8 cellular contexts compared by ENCODE assay signal in genomic region chr17:2049333-2050245, GRCh38. TPM values are rescaled to one million over a fixed set of nuclear protein-coding genes. Genes with fewer than 3 reads are reported as not detected.
DNase-seq lines count a peak whose midpoint lies in the region; ATAC-seq and TF ChIP-seq lines count a peak whose summit lies in the region.

No MANE protein-coding gene starts in this region.

- no peaks in the 10 kb centered on the region for H3K36me3 Mint-ChIP-seq in activated naive CD8-positive, alpha-beta T cell
- no peaks in the 10 kb centered on the region for H3K36me3 Mint-ChIP-seq in type B pancreatic cell

- H3K4me3 Mint-ChIP-seq in activated naive CD8-positive, alpha-beta T cell: peak overlapping the region; percentile 82
- peak overlapping the region; percentile 87 for H3K4me3 Mint-ChIP-seq in type B pancreatic cell

- H3K36me3 ChIP-seq in SK-N-SH (replicated peaks in 1 of 2; ENCODE audit: control insufficient read depth in 1 of 2, insufficient read depth in 2 of 2, low read length in 1 of 2) (peaks cover 0 to 9% of the 10 kb centered on the region in 2 experiments), cardiac muscle cell (no peaks in the 10 kb centered on the region), trophoblast cell (ENCODE audit: control insufficient read depth in 1 of 2, insufficient read depth in 2 of 2, low read length in 2 of 2) (no peaks in the 10 kb centered on the region)

- no peak overlapping the region for H2BK5ac ChIP-seq in trophoblast cell (ENCODE audit: low read depth, low read length, poor library complexity)

- no peak overlapping the region for H2AK5ac ChIP-seq in trophoblast cell (ENCODE audit: low read length)

- no peak overlapping the region for H3K4ac ChIP-seq in trophoblast cell (ENCODE audit: low read depth, low read length)

- POLR2A ChIA-PET in SK-N-SH (lab: Yijun Ruan, JAX): interaction anchor here (0.9 kb wide), 1 partner anchor 8 kb away, joined by 3 read pairs; the partner anchor contains the start of gene OVCA2

- peaks cover 26% of the 10 kb centered on the region for H3K4me1 Mint-ChIP-seq in activated naive CD8-positive, alpha-beta T cell (ENCODE audit: low read depth)
- peaks cover 15% of the 10 kb centered on the region for H3K4me1 Mint-ChIP-seq in type B pancreatic cell (ENCODE audit: unreplicated experiment)

- H3K4me1 ChIP-seq in SK-N-SH (ENCODE audit: control insufficient read depth in 1 of 2, insufficient read depth in 2 of 2, low read depth in 1 of 2, low read length in 1 of 2) (peaks cover 4 to 15% of the 10 kb centered on the region in 2 experiments; a peak in 2 of 4 replicates), cardiac muscle cell (ENCODE audit: low read depth) (peaks cover 8% of the 10 kb centered on the region), trophoblast cell (ENCODE audit: control insufficient read depth in 1 of 2, insufficient read depth in 2 of 2, low read length in 2 of 2) (peaks cover 9 to 22% of the 10 kb centered on the region in 2 experiments)

- TF ChIP-seq RAD21 in SK-N-SH (IDR thresholded peaks at IDR 0.05; ENCODE audit: low read length): no peak

- TF ChIP-seq CTCF in SK-N-SH (IDR thresholded peaks at IDR 0.05): no peak
- no peak for TF ChIP-seq CTCF in cardiac muscle cell (IDR thresholded peaks at IDR 0.05; ENCODE audit: low read depth, low read length)
- no peak for TF ChIP-seq CTCF in type B pancreatic cell (conservative IDR thresholded peaks at IDR 0.05)

- no peak overlapping the region for H3K18ac ChIP-seq in trophoblast cell (ENCODE audit: low read length)

- H3K27ac Mint-ChIP-seq in activated naive CD8-positive, alpha-beta T cell: peak overlapping the region; percentile 28
- H3K27ac Mint-ChIP-seq in type B pancreatic cell: peak overlapping the region; percentile 85

- H3K9me3 Mint-ChIP-seq in activated naive CD8-positive, alpha-beta T cell (ENCODE audit: low read depth): no peaks in the 10 kb centered on the region
- H3K9me3 Mint-ChIP-seq in type B pancreatic cell: no peaks in the 10 kb centered on the region

- H3K9me3 ChIP-seq in SK-N-SH (no peaks in the 10 kb centered on the region), cardiac muscle cell (ENCODE audit: low read depth) (no peaks in the 10 kb centered on the region), trophoblast cell (ENCODE audit: insufficient read depth, low read depth, low read length) (no peaks in the 10 kb centered on the region)

- H4K12ac ChIP-seq in trophoblast cell (ENCODE audit: low read depth, low read length): no peak overlapping the region

- H3K23ac ChIP-seq in trophoblast cell (ENCODE audit: low read length): no peak overlapping the region

- no peaks in the 10 kb centered on the region for H3K79me1 ChIP-seq in trophoblast cell (ENCODE audit: low read length)

- H3K27me3 Mint-ChIP-seq in activated naive CD8-positive, alpha-beta T cell: no peaks in the 10 kb centered on the region
- H3K27me3 Mint-ChIP-seq in type B pancreatic cell: peaks cover 37% of the 10 kb centered on the region

- no peak overlapping the region for H3K14ac ChIP-seq in trophoblast cell (ENCODE audit: low read length)

- peaks cover 5% of the 10 kb centered on the region; the same call in 1 of the 2 replicates for H4K20me1 ChIP-seq in SK-N-SH (ENCODE audit: insufficient read depth)

- no peak overlapping the region for H2BK120ac ChIP-seq in trophoblast cell (ENCODE audit: insufficient read depth, low read length, poor library complexity)

- H3K4me2 ChIP-seq in SK-N-SH (peak overlapping the region; percentile 89), trophoblast cell (ENCODE audit: low read length) (peak overlapping the region; percentile 99)

- H3K27ac ChIP-seq in SK-N-SH (ENCODE audit: low read depth in 2 of 2, low read length in 1 of 2) (peak overlapping the region; percentile 60 to 72), cardiac muscle cell (no peak overlapping the region), trophoblast cell (ENCODE audit: low read depth, low read length) (no peak overlapping the region)

- peaks cover 12% of the 10 kb centered on the region for H3K79me2 ChIP-seq in SK-N-SH (ENCODE audit: insufficient read depth)
- H3K79me2 ChIP-seq in trophoblast cell (ENCODE audit: control insufficient read depth, insufficient read depth, low read length, poor library complexity): no peaks in the 10 kb centered on the region

- no peaks in the 10 kb centered on the region for H3K27me3 ChIP-seq in SK-N-SH (ENCODE audit: insufficient read depth)
- H3K27me3 ChIP-seq in cardiac muscle cell: peaks cover 57% of the 10 kb centered on the region
- H3K27me3 ChIP-seq in trophoblast cell (ENCODE audit: insufficient read depth, low read length): peaks cover 30% of the 10 kb centered on the region

- peaks cover 19% of the 10 kb centered on the region for H3F3A ChIP-seq in SK-N-SH (replicated peaks; ENCODE audit: insufficient read depth)

- H2AFZ ChIP-seq in SK-N-SH (ENCODE audit: low read depth) (peak overlapping the region; percentile 7; the same call in 1 of the 2 replicates), trophoblast cell (ENCODE audit: insufficient read depth, low read length, poor library complexity) (no peak overlapping the region)

- CTCF ChIA-PET in SK-N-SH (lab: Yijun Ruan, JAX): interaction anchor here (2.3 to 4.2 kb wide), 4 partner anchors 89 to 196 kb away, joined by 8 to 50 read pairs (median 26); no protein-coding TSS in a partner anchor

- DNase-seq in CD1c-positive myeloid dendritic cell (ENCODE audit: extremely low spot score) (peak; percentile 94), HT-29 (ENCODE audit: low spot score) (peak; percentile 39), SK-N-SH (peak; percentile 95), cardiac muscle cell (ENCODE audit: low read depth in 1 of 2, low spot score in 1 of 2) (peak; percentile 90 to 93), trophoblast cell (peak; percentile 59 to 86), type B pancreatic cell (ENCODE audit: extremely low spot score, unreplicated experiment) (peak; percentile 88)

- ATAC-seq in GM19397 (IDR thresholded peaks at IDR 0.05; ENCODE audit: unreplicated experiment): peak; percentile 46

- H2BK12ac ChIP-seq in trophoblast cell (ENCODE audit: low read length): no peak overlapping the region

- H3K9ac ChIP-seq in SK-N-SH (peak overlapping the region; percentile 78), trophoblast cell (ENCODE audit: low read length) (no peak overlapping the region)

- WGBS in SK-N-SH (ENCODE audit: low lambda C conversion rate): 9% methylated on average over 22 of the region's 95 CpGs
- no CpG with 5 or more reads among the region's 95 CpGs for WGBS in trophoblast cell (ENCODE audit: extremely low coverage, insufficient coverage, insufficient read length)

- no peak for TF ChIP-seq EP300 in SK-N-SH (IDR thresholded peaks at IDR 0.05; ENCODE audit: borderline replicate concordance in 1 of 2, low read depth in 1 of 2, low read length in 1 of 2)

- H4K8ac ChIP-seq in trophoblast cell (ENCODE audit: low read depth, low read length): no peak overlapping the region

- H3K4me3 ChIP-seq in SK-N-SH (ENCODE audit: low read depth in 2 of 2, low read length in 1 of 2): peak overlapping the region; percentile 75 to 80
- peak overlapping the region; percentile 93 for H3K4me3 ChIP-seq in cardiac muscle cell
- H3K4me3 ChIP-seq in trophoblast cell (ENCODE audit: low read depth, low read length): peak overlapping the region; percentile 80

- no peak overlapping the region for H4K91ac ChIP-seq in trophoblast cell (ENCODE audit: low read depth, low read length)

- H3K9me2 ChIP-seq in SK-N-SH: no peaks in the 10 kb centered on the region

TF ChIP-seq in SK-N-SH, 30 proteins besides CTCF, POLR2A, EP300 and RAD21 (continues in another document):
- TF ChIP-seq SIN3A (IDR thresholded peaks at IDR 0.05; ENCODE audit: borderline replicate concordance, low read depth, low read length): peak; percentile 49; the same call in 1 of the 2 replicates

RNA-seq across cellular contexts. Expression of gene HIC1, which starts 5.3 kb away (rescaled TPM):
- 0.31 and 0.55 TPM in 2 replicates for total RNA-seq in HT-29 (2014; rRNA removed; shearing (Covaris generic))
- polyA plus RNA-seq in SK-N-SH (2012; rRNA removed) (3.8 and 6.4 TPM in 2 replicates), cardiac muscle cell (0.88 and 2.7 TPM in 2 replicates)
- 2.1 and 3.1 TPM in 2 replicates for polyA plus RNA-seq in SK-N-SH (2012; cell fraction: cytosol; rRNA removed)
- 13.7 and 15.5 TPM in 2 replicates for polyA plus RNA-seq in SK-N-SH (2012; cell fraction: nucleus; rRNA removed)
- total RNA-seq in cardiac muscle cell (2.6 and 3.7 TPM in 2 replicates), type B pancreatic cell (ENCODE audit: low replicate concordance) (3.4 and 21.6 TPM in 2 replicates)
- polyA plus RNA-seq in trophoblast cell (2013): 1.4 and 1.7 TPM in 2 replicates

RNA-seq across cellular contexts. Expression of gene OVCA2, which starts 7.8 kb away (rescaled TPM):
- total RNA-seq in HT-29 (2014; rRNA removed; shearing (Covaris generic)): 54.1 and 56.8 TPM in 2 replicates
- 58.1 and 59.2 TPM in 2 replicates for polyA plus RNA-seq in SK-N-SH (2012; rRNA removed)
- polyA plus RNA-seq in SK-N-SH (2012; cell fraction: cytosol; rRNA removed): 39.2 and 51.0 TPM in 2 replicates
- 34.5 and 38.7 TPM in 2 replicates for polyA plus RNA-seq in SK-N-SH (2012; cell fraction: nucleus; rRNA removed)
- 36.8 and 48.4 TPM in 2 replicates for total RNA-seq in cardiac muscle cell
- polyA plus RNA-seq in cardiac muscle cell: 40.6 and 50.1 TPM in 2 replicates
- 40.2 and 44.9 TPM in 2 replicates for polyA plus RNA-seq in trophoblast cell (2013)
- 27.8 and 42.7 TPM in 2 replicates for total RNA-seq in type B pancreatic cell (ENCODE audit: low replicate concordance)

RNA-seq across cellular contexts. Expression of gene DPH1, which starts 19.6 kb away (rescaled TPM):
- total RNA-seq in HT-29 (2014; rRNA removed; shearing (Covaris generic)): 31.6 and 38.5 TPM in 2 replicates
- polyA plus RNA-seq in SK-N-SH (2012; rRNA removed) (36.2 and 39.5 TPM in 2 replicates), cardiac muscle cell (59.5 and 94.5 TPM in 2 replicates)
- 10.0 and 16.0 TPM in 2 replicates for polyA plus RNA-seq in SK-N-SH (2012; cell fraction: cytosol; rRNA removed)
- 149 and 180 TPM in 2 replicates for polyA plus RNA-seq in SK-N-SH (2012; cell fraction: nucleus; rRNA removed)
- total RNA-seq in cardiac muscle cell (43.2 and 88.6 TPM in 2 replicates), type B pancreatic cell (ENCODE audit: low replicate concordance) (41.5 and 57.1 TPM in 2 replicates)
- 15.0 and 15.8 TPM in 2 replicates for polyA plus RNA-seq in trophoblast cell (2013)

RNA-seq across cellular contexts. Expression of gene RTN4RL1, which starts 24.5 kb away (rescaled TPM):
- not detected in 2 replicates for total RNA-seq in HT-29 (2014; rRNA removed; shearing (Covaris generic))
- polyA plus RNA-seq in SK-N-SH (2012; rRNA removed) (0.07 TPM in 1 of 2 replicates, not detected in the other), cardiac muscle cell (32.2 and 46.2 TPM in 2 replicates)
- polyA plus RNA-seq in SK-N-SH (2012; cell fraction: cytosol; rRNA removed): 0.01 and 0.03 TPM in 2 replicates
- 0.02 and 0.04 TPM in 2 replicates for polyA plus RNA-seq in SK-N-SH (2012; cell fraction: nucleus; rRNA removed)
- total RNA-seq in cardiac muscle cell (34.3 and 45.4 TPM in 2 replicates), type B pancreatic cell (ENCODE audit: low replicate concordance) (1.7 and 1.9 TPM in 2 replicates)
- 0.55 and 0.57 TPM in 2 replicates for polyA plus RNA-seq in trophoblast cell (2013)

Comparison
In these comparisons a context has a peak if more than half of its experiments do, and no peak if none do; other contexts are left out.
1. DNase-seq: peak in every context shown above with its lines; median percentile 95 in SK-N-SH; 94 in CD1c-positive myeloid dendritic cell; 92 in cardiac muscle cell; 88 in type B pancreatic cell; 72 in trophoblast cell; 39 in HT-29.
2. H3K27ac ChIP-seq: peak in SK-N-SH (2 of 2); none in cardiac muscle cell (single experiment) and trophoblast cell (single experiment).
3. Peak in every context shown above with its lines, with median percentiles within 50 percentile points of each other: H3K4me3 ChIP-seq.